In genomic region chr6:107173779-107174178, GRCh38 we compare ENCODE assay signal across 16 cellular contexts. TPM values are rescaled to one million over a fixed set of nuclear protein-coding genes. Genes with fewer than 3 reads are reported as not detected.
DNase-seq lines count a peak whose midpoint lies in the region; ATAC-seq and TF ChIP-seq lines count a peak whose summit lies in the region.
"Had no signal": no experiment of that assay in that cellular context is flagged by ENCODE, and none has a peak within 500 bp of the region (broad histone marks: within the 10 kb centered on the region; RNA-seq: fewer than 3 reads in every experiment).

No MANE protein-coding gene starts in this region.

- H3K36me3 ChIP-seq in brain microvascular endothelial cell (replicated peaks) = no peaks in the 10 kb centered on the region
- H3K36me3 ChIP-seq in H7 (replicated peaks; ENCODE audit: control insufficient read depth, insufficient read depth, low read length) = no peaks in the 10 kb centered on the region
- peaks cover 0 to 19% (median 0%) of the 10 kb centered on the region in 6 donors for H3K36me3 ChIP-seq in spleen

- no peak overlapping the region for H3K4me3 ChIP-seq in brain microvascular endothelial cell (ENCODE audit: low read depth, low read length)
- no peak overlapping the region for H3K4me3 ChIP-seq in H7 (ENCODE audit: insufficient read depth, low read depth, low read length)
- no peak overlapping the region for H3K4me3 ChIP-seq in spleen
- H3K4me3 ChIP-seq: A549 had no signal

- no peaks in the 10 kb centered on the region for H3K9me3 ChIP-seq in spleen
- H3K9me3 ChIP-seq: A549 had no signal

- no peak for TF ChIP-seq POLR2A in spleen (IDR thresholded peaks at IDR 0.05)

- H3K4me1 ChIP-seq in spleen = no peaks in the 10 kb centered on the region
- H3K4me1 ChIP-seq: A549 had no signal

- in situ Hi-C loops in brain microvascular endothelial cell (cut with HindIII; ENCODE audit: low pct_ligation_motif_present, low sequenced_read_pairs) = no loop called here

- WGBS in spleen, 5 donors = 95 to 99% (median 98%) methylated on average over 3 of the region's 3 CpGs

- H3K27me3 ChIP-seq in brain microvascular endothelial cell (replicated peaks) = no peaks in the 10 kb centered on the region
- H3K27me3 ChIP-seq in H7 (ENCODE audit: control insufficient read depth, insufficient read depth, low read length) = no peaks in the 10 kb centered on the region
- no peaks in the 10 kb centered on the region for H3K27me3 ChIP-seq in spleen (replicated peaks in 1 of 7)

- intact Hi-C loops in spleen (cut with DNase I; ENCODE audit: low total_unique reads) = no loop called here

- TF ChIP-seq CTCF in brain microvascular endothelial cell (IDR thresholded peaks at IDR 0.05; ENCODE audit: low read depth, low read length, missing control alignments) (no peak), spleen (IDR thresholded peaks at IDR 0.05 in 8 of 11, conservative IDR thresholded peaks at IDR 0.05 in 3 of 11) (no peak)

- ATAC-seq in HG03139 (IDR thresholded peaks at IDR 0.05; ENCODE audit: unreplicated experiment) = no peak
- ATAC-seq: A549, HCT116 had no signal

- no peak overlapping the region for H3K27ac ChIP-seq in brain microvascular endothelial cell
- H3K27ac ChIP-seq in spleen = no peak overlapping the region
- H3K27ac ChIP-seq: A549 had no signal

- peak; percentile 33 for DNase-seq in EH (ENCODE audit: low read depth)
- peak; percentile 44 for DNase-seq in NCI-H226
- DNase-seq in brain microvascular endothelial cell = peak; percentile 14
- DNase-seq in glomerular visceral epithelial cell (ENCODE audit: extremely low spot score) = peak; percentile 7
- no peak for DNase-seq in H7
- DNase-seq in spleen = no peak
- DNase-seq: AML-193; DMS53; NCI-H1048; NCI-H146; NCI-H2227 treated with DMSO at 0.1 percent for 48 hours; NCI-H526; NK-92 treated with Interleukin-12 subunit alpha and Interleukin-12 subunit beta, amount 100 ng/mL, for 24 hours had no signal

RNA-seq across cellular contexts. Expression of gene BEND3, which starts 58.5 kb away (rescaled TPM):
- total RNA-seq in H7 (2014; rRNA removed; shearing (Covaris generic)) = 24.5 and 24.9 TPM in 2 replicates
- 1 to 10 TPM; 1.5 to 2.6 (median 2.2) TPM for total RNA-seq in spleen
- polyA plus RNA-seq in spleen = under 1 TPM; 0.37 to 0.83 (median 0.64) TPM

Comparison
In these comparisons a context has a peak if more than half of its experiments do, and no peak if none do; other contexts are left out.
1. DNase-seq: peak in EH (single experiment), NCI-H226 (single experiment), brain microvascular endothelial cell (single experiment) and glomerular visceral epithelial cell (single experiment); none in H7 (single experiment) and spleen (single experiment).